Comparison of ENCODE assay signal across 21 cellular contexts in the genomic region with DNA sequence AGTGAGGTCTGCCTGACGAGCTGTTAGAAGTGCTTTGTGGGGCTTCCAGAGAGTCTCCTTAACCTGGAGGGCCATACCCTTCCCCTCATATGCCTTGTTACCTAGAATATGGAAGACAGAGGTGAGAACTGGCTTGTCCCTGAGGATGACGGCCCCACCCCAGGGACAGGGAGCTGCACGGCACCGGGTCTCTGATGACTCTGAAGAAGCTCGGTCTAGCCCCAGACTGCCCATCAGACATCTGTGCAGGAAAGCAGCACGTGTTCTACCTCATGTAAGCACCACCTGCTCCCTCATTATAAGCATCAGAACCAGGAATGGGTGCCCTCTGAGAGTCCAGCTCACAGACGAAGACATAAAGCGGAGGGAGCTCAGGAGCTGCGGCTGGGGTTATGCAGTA. TPM values are rescaled to one million over a fixed set of nuclear protein-coding genes. Genes with fewer than 3 reads are reported as not detected.
DNase-seq lines count a peak whose midpoint lies in the region; ATAC-seq and TF ChIP-seq lines count a peak whose summit lies in the region.
"Had no signal": no experiment of that assay in that cellular context is flagged by ENCODE, and none has a peak within 500 bp of the region (broad histone marks: within the 10 kb centered on the region; RNA-seq: fewer than 3 reads in every experiment).

No MANE protein-coding gene starts in this region.

- no peaks in the 10 kb centered on the region for H3K27me3 Mint-ChIP-seq in endodermal cell (ENCODE audit: insufficient read depth)

- 93 to 97% methylated on average over 8 to 9 of the region's 9 CpGs for WGBS in endodermal cell (ENCODE audit: insufficient coverage in 1 of 2, insufficient read length in 1 of 2), 2 experiments

- no peaks in the 10 kb centered on the region for H3K9me3 ChIP-seq in endodermal cell (ENCODE audit: control insufficient read depth, low read length)
- H3K9me3 ChIP-seq: A549, HAP-1 had no signal

- H3K4me3 Mint-ChIP-seq in endodermal cell = no peak overlapping the region
- H3K4me3 Mint-ChIP-seq: CD4-positive, alpha-beta memory T cell; HFFc6 had no signal

- H3K4me1 Mint-ChIP-seq in endodermal cell = no peaks in the 10 kb centered on the region
- H3K4me1 Mint-ChIP-seq: CD4-positive, alpha-beta memory T cell had no signal

- TF ChIP-seq CTCF in endodermal cell (conservative IDR thresholded peaks at IDR 0.05) = no peak

- peaks cover 53% of the 10 kb centered on the region for H3K36me3 Mint-ChIP-seq in endodermal cell (ENCODE audit: low read depth)
- H3K36me3 Mint-ChIP-seq: CD4-positive, alpha-beta memory T cell had no signal

- no peaks in the 10 kb centered on the region for H3K4me1 ChIP-seq in endodermal cell (ENCODE audit: control insufficient read depth, insufficient read depth, low read length)
- H3K4me1 ChIP-seq: A549, HAP-1 had no signal

- no peak for ATAC-seq in GM18511 (IDR thresholded peaks at IDR 0.05; ENCODE audit: unreplicated experiment)
- ATAC-seq: A549 had no signal

- H3K27me3 ChIP-seq in endodermal cell (ENCODE audit: control insufficient read depth, insufficient read depth, low read length, poor library complexity, severe bottlenecking) = no peaks in the 10 kb centered on the region

- DNase-seq in NCI-H2171 treated with DMSO at 0.1 percent for 48 hours (lab: John Stamatoyannopoulos, UW) = peak; percentile 10
- DNase-seq in NCI-H2171 (lab: John Stamatoyannopoulos, UW) = no peak
- peak; percentile 39 for DNase-seq in endodermal cell
- no peak for DNase-seq in activated naive CD4-positive, alpha-beta T cell (lab: John Stamatoyannopoulos, UW)
- DNase-seq in stimulated activated naive CD4-positive, alpha-beta T cell treated with Interleukin-2 at 50 U/mL for 16 hours (lab: John Stamatoyannopoulos, UW) = no peak
- DNase-seq: ACHN; AML-193; C1 segment of cervical spinal cord; Calu3; CD4-positive, alpha-beta memory T cell; COR-L47; DMS53; DMS79 treated with DMSO at 0.1 percent for 48 hours; GF-D8; GOT3; HFFc6 had no signal

- H3K27ac ChIP-seq in angular gyrus (ENCODE audit: low read depth, low read length) (peak overlapping the region; percentile 78), endodermal cell (ENCODE audit: low read depth, low read length) (no peak overlapping the region)
- H3K27ac ChIP-seq: 22Rv1, A549 had no signal

- no peak overlapping the region for H3K27ac Mint-ChIP-seq in endodermal cell
- H3K27ac Mint-ChIP-seq: CD4-positive, alpha-beta memory T cell; HFFc6 had no signal

- H3K9ac ChIP-seq in endodermal cell (ENCODE audit: extremely low read depth, low read length, poor library complexity, severe bottlenecking) = no peak overlapping the region

- H3K9me3 Mint-ChIP-seq in endodermal cell = no peaks in the 10 kb centered on the region
- H3K9me3 Mint-ChIP-seq: HFFc6 had no signal

- H3K36me3 ChIP-seq in endodermal cell (ENCODE audit: control insufficient read depth, insufficient read depth, low read length) = peaks cover 5% of the 10 kb centered on the region
- H3K36me3 ChIP-seq: HAP-1 had no signal

- no peak overlapping the region for H3K4me3 ChIP-seq in endodermal cell (ENCODE audit: low read length)
- H3K4me3 ChIP-seq: A549, HAP-1 had no signal

RNA-seq across cellular contexts. Expression of gene MYO5C, which starts 18.0 kb away (rescaled TPM):
- total RNA-seq in endodermal cell = 10 to 100 TPM; 19.1 to 26.7 TPM
- polyA plus RNA-seq in endodermal cell (2013, experiment 1 of 2) = 5.1 TPM
- 6.3 TPM for polyA plus RNA-seq in endodermal cell (2013, experiment 2 of 2)

Comparison
In these comparisons a context has a peak if more than half of its experiments do, and no peak if none do; other contexts are left out.
1. DNase-seq: peak in NCI-H2171 treated with DMSO at 0.1 percent for 48 hours (single experiment) and endodermal cell (single experiment); none in NCI-H2171 (single experiment), activated naive CD4-positive, alpha-beta T cell (0 of 4) and stimulated activated naive CD4-positive, alpha-beta T cell treated with Interleukin-2 at 50 U/mL for 16 hours (single experiment).